ENCODE assay signal across 21 cellular contexts in the genomic region with DNA sequence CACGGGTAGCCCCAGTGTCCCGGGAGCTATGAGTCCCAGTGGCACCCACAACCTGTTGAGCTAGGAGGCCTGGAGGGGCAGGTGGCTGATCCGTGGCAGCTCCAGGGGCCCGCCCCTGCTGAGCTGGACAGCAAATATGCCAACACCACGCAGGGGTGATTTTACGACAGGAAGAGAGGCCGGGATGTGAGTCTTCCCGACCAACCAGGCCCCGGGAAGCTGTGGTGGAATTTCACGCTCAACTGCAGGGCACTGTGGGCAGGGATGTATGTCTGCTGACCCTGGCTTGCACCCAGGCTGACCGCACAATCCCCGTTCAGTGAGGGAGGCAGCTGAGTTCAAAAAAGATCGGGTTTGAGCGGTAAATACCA.
DNase-seq lines count a peak whose midpoint lies in the region; ATAC-seq and FAIRE-seq lines count a peak whose summit lies in the region.
"Had no signal": no experiment of that assay in that cellular context is flagged by ENCODE, and none has a peak within 500 bp of the region (broad histone marks: within the 10 kb centered on the region; RNA-seq: fewer than 3 reads in every experiment).

No MANE protein-coding gene starts in this region.

- no peaks in the 10 kb centered on the region for H3K36me3 Mint-ChIP-seq in activated CD8-positive, alpha-beta memory T cell treated with anti-CD3 and anti-CD28 coated beads, Interleukin-2, amount 10 ng/mL, durations not matched to agents 7 days and 5 days
- H3K36me3 Mint-ChIP-seq: natural killer cell treated with Interleukin-12 subunit alpha and Interleukin-12 subunit beta and Interleukin-15 and Interleukin-18, amount 100 ng/mL, for 72 hours had no signal

- DNase-seq in activated CD8-positive, alpha-beta memory T cell treated with anti-CD3 and anti-CD28 coated beads for 24 hours, result peak; percentile 37
- no peak for DNase-seq in activated CD8-positive, alpha-beta memory T cell treated with anti-CD3 and anti-CD28 coated beads, Interleukin-2, amount 10 ng/mL, durations not matched to agents 7 days and 5 days
- peak; percentile 69 for DNase-seq in RCC 7860 (ENCODE audit: low spot score)
- peak; percentile 88 for DNase-seq in islet precursor cell
- DNase-seq in urothelium cell line (ENCODE audit: low spot score), result peak; percentile 29
- no peak for DNase-seq in activated effector memory CD4-positive, alpha-beta T cell treated with anti-CD3 and anti-CD28 coated beads, Interleukin-2, amount 50 U/mL, for 16 hours
- no peak for DNase-seq in T-helper 9 cell
- DNase-seq: 8988T; activated B cell treated with CpG ODN at 0.5 μM for 24 hours; activated CD8-positive, alpha-beta T cell treated with anti-CD3 and anti-CD28 coated beads, Interleukin-2, amount 10 ng/mL, durations not matched to agents 7 days and 5 days; DMS 273 treated with DMSO at 0.1 percent for 48 hours; erythroblast; mesenchymal stem cell; MV-4-11; NCI-H2029; NCI-H446 treated with DMSO at 0.1 percent for 48 hours; SIG-M5; stimulated activated CD4-positive, alpha-beta T cell treated with anti-CD3 and anti-CD28 coated beads, Interleukin-4, amount 100 ng/mL, for 4 hours; T-helper 2 cell had no signal

- FAIRE-seq in RCC 7860 (lab: Jason Lieb, UNC) (no peak), urothelium cell line (lab: Jason Lieb, UNC) (no peak)

- ATAC-seq in activated CD8-positive, alpha-beta memory T cell treated with anti-CD3 and anti-CD28 coated beads, Interleukin-2, amount 10 ng/mL, durations not matched to agents 7 days and 5 days, result no peak
- ATAC-seq in HG02642 (IDR thresholded peaks at IDR 0.05; ENCODE audit: poor library complexity, unreplicated experiment), result no peak
- ATAC-seq: activated CD8-positive, alpha-beta T cell treated with anti-CD3 and anti-CD28 coated beads, Interleukin-2, amount 10 ng/mL, durations not matched to agents 7 days and 5 days; natural killer cell treated with Interleukin-12 subunit alpha and Interleukin-12 subunit beta and Interleukin-15 and Interleukin-18, amount 100 ng/mL, for 72 hours had no signal

- no peak overlapping the region for H3K4me3 Mint-ChIP-seq in activated CD8-positive, alpha-beta memory T cell treated with anti-CD3 and anti-CD28 coated beads, Interleukin-2, amount 10 ng/mL, durations not matched to agents 7 days and 5 days
- H3K4me3 Mint-ChIP-seq: activated B cell treated with CpG ODN at 0.5 μM for 24 hours; activated CD8-positive, alpha-beta T cell treated with anti-CD3 and anti-CD28 coated beads, Interleukin-2, amount 10 ng/mL, durations not matched to agents 7 days and 5 days; natural killer cell treated with Interleukin-12 subunit alpha and Interleukin-12 subunit beta and Interleukin-15 and Interleukin-18, amount 100 ng/mL, for 72 hours had no signal

- H3K4me1 Mint-ChIP-seq in activated CD8-positive, alpha-beta memory T cell treated with anti-CD3 and anti-CD28 coated beads, Interleukin-2, amount 10 ng/mL, durations not matched to agents 7 days and 5 days, result no peaks in the 10 kb centered on the region
- H3K4me1 Mint-ChIP-seq: activated B cell treated with CpG ODN at 0.5 μM for 24 hours had no signal

- CTCF ChIA-PET in activated CD8-positive, alpha-beta memory T cell treated with anti-CD3 and anti-CD28 coated beads, Interleukin-2, amount 10 ng/mL, durations not matched to agents 7 days and 5 days (lab: Charles Lee), result no interaction called here

- H3K27ac Mint-ChIP-seq in activated CD8-positive, alpha-beta memory T cell treated with anti-CD3 and anti-CD28 coated beads, Interleukin-2, amount 10 ng/mL, durations not matched to agents 7 days and 5 days, result no peak overlapping the region
- H3K27ac Mint-ChIP-seq: activated B cell treated with CpG ODN at 0.5 μM for 24 hours; activated CD8-positive, alpha-beta T cell treated with anti-CD3 and anti-CD28 coated beads, Interleukin-2, amount 10 ng/mL, durations not matched to agents 7 days and 5 days; natural killer cell treated with Interleukin-12 subunit alpha and Interleukin-12 subunit beta and Interleukin-15 and Interleukin-18, amount 100 ng/mL, for 72 hours had no signal

- H3K9me3 Mint-ChIP-seq in activated CD8-positive, alpha-beta memory T cell treated with anti-CD3 and anti-CD28 coated beads, Interleukin-2, amount 10 ng/mL, durations not matched to agents 7 days and 5 days (ENCODE audit: low read depth), result no peaks in the 10 kb centered on the region
- H3K9me3 Mint-ChIP-seq: activated B cell treated with CpG ODN at 0.5 μM for 24 hours; natural killer cell treated with Interleukin-12 subunit alpha and Interleukin-12 subunit beta and Interleukin-15 and Interleukin-18, amount 100 ng/mL, for 72 hours had no signal

- H3K27me3 Mint-ChIP-seq in activated CD8-positive, alpha-beta memory T cell treated with anti-CD3 and anti-CD28 coated beads, Interleukin-2, amount 10 ng/mL, durations not matched to agents 7 days and 5 days, result peaks cover 9% of the 10 kb centered on the region

Comparison
In these comparisons a context has a peak if more than half of its experiments do, and no peak if none do; other contexts are left out.
1. DNase-seq: peak in activated CD8-positive, alpha-beta memory T cell treated with anti-CD3 and anti-CD28 coated beads for 24 hours (single experiment), RCC 7860 (single experiment), islet precursor cell (single experiment) and urothelium cell line (single experiment); none in activated CD8-positive, alpha-beta memory T cell treated with anti-CD3 and anti-CD28 coated beads, Interleukin-2, amount 10 ng/mL, durations not matched to agents 7 days and 5 days (single experiment), activated effector memory CD4-positive, alpha-beta T cell treated with anti-CD3 and anti-CD28 coated beads, Interleukin-2, amount 50 U/mL, for 16 hours (single experiment) and T-helper 9 cell (single experiment).